ENCODE assay signal across 8 cellular contexts in genomic region chr16:74296465-74297295, GRCh38. TPM values are rescaled to one million over a fixed set of nuclear protein-coding genes. Genes with fewer than 3 reads are reported as not detected.
DNase-seq lines count a peak whose midpoint lies in the region; ATAC-seq and TF ChIP-seq lines count a peak whose summit lies in the region.

Gene PSMD7, plus strand, starts transcription at chr16:74296814. Its CDS starts 101 bp downstream, at chr16:74296915.

- peak within 1 kb of the TSS; percentile 75 for H3K4me3 ChIP-seq in suprapubic skin

- H3K27me3 ChIP-seq in suprapubic skin: no peaks in the 10 kb centered on the region

- no peak for TF ChIP-seq EP300 in suprapubic skin (IDR thresholded peaks at IDR 0.05)

- under 1% methylated on average over 33 of the region's 71 CpGs for WGBS in suprapubic skin

- POLR2A ChIA-PET in GM10248 (lab: Yijun Ruan, JAX): no interaction called here

- H3K9me3 ChIP-seq in suprapubic skin: peaks cover 2% of the 10 kb centered on the region

- DNase-seq in GM10248 (ENCODE audit: extremely low spot score) (peak; percentile 91), NCI-H1048 (lab: John Stamatoyannopoulos, UW) (peak; percentile 70), SKM-1 (lab: John Stamatoyannopoulos, UW; ENCODE audit: unreplicated experiment) (peak; percentile 90), glomerular endothelial cell (ENCODE audit: extremely low read depth, low read depth, low spot score) (peak; percentile 45), occipital lobe (lab: John Stamatoyannopoulos, UW) (peak; percentile 89), suprapubic skin (ENCODE audit: low spot score in 2 of 2) (peak; percentile 94 to 96)
- peak; percentile 89 to 93 for DNase-seq in activated naive CD4-positive, alpha-beta T cell treated with anti-CD3 and anti-CD28 coated beads, Interleukin-2, amount 50 U/mL, for 72 hours (ENCODE audit: low spot score in 2 of 2)

- TF ChIP-seq POLR2A in suprapubic skin (IDR thresholded peaks at IDR 0.05): peak in 1 of 2 donors; percentile 79

- peak within 1 kb of the TSS; percentile 92 for H3K27ac ChIP-seq in suprapubic skin

- CTCF ChIA-PET in GM10248 (lab: Yijun Ruan, JAX): interaction anchor here (1.0 to 4.0 kb wide), 6 partner anchors 9 to 153 kb away, joined by 3 to 38 read pairs (median 4); no protein-coding TSS in a partner anchor

- peaks cover 5% of the 10 kb centered on the region in 2 donors for H3K9me3 Mint-ChIP-seq in activated naive CD4-positive, alpha-beta T cell treated with anti-CD3 and anti-CD28 coated beads, Interleukin-2, amount 50 U/mL, for 72 hours

- TF ChIP-seq CTCF in GM10248 (IDR thresholded peaks at IDR 0.05; ENCODE audit: control extremely low read depth, extremely low read depth, low read depth, missing control alignments): no peak
- no peak for TF ChIP-seq CTCF in suprapubic skin (IDR thresholded peaks at IDR 0.05)

- H3K4me1 ChIP-seq in suprapubic skin: peaks cover 37% of the 10 kb centered on the region

- ATAC-seq in HG02588 (IDR thresholded peaks at IDR 0.05; ENCODE audit: unreplicated experiment): peak; percentile 97
- peak; percentile 93 to 96 for ATAC-seq in activated naive CD4-positive, alpha-beta T cell treated with anti-CD3 and anti-CD28 coated beads, Interleukin-2, amount 50 U/mL, for 72 hours

- peaks cover 26% of the 10 kb centered on the region for H3K36me3 ChIP-seq in suprapubic skin

- H3K36me3 Mint-ChIP-seq in activated naive CD4-positive, alpha-beta T cell treated with anti-CD3 and anti-CD28 coated beads, Interleukin-2, amount 50 U/mL, for 72 hours: peaks cover 31 to 35% of the 10 kb centered on the region in 2 donors

- peak within 1 kb of the TSS; percentile 98 to 100 for H3K27ac Mint-ChIP-seq in activated naive CD4-positive, alpha-beta T cell treated with anti-CD3 and anti-CD28 coated beads, Interleukin-2, amount 50 U/mL, for 72 hours

RNA-seq across cellular contexts. Expression of gene PSMD7, which starts in this region (rescaled TPM):
- 100 to 1,000 TPM; 102 to 144 TPM for total RNA-seq in activated naive CD4-positive, alpha-beta T cell treated with anti-CD3 and anti-CD28 coated beads, Interleukin-2, amount 50 U/mL, for 72 hours
- total RNA-seq in glomerular endothelial cell (81.8 and 82.1 TPM in 2 replicates), occipital lobe (43.4 TPM), suprapubic skin (10 to 100 TPM; 55.8 to 81.2 (median 77.0) TPM)

Comparison
In these comparisons a context has a peak if more than half of its experiments do, and no peak if none do; other contexts are left out.
1. Peak in every context shown above with its lines: DNase-seq, ATAC-seq, H3K4me3 ChIP-seq and H3K27ac ChIP-seq.
2. DNase-seq: peak in every context shown above with its lines; median percentile 95 in suprapubic skin; 91 in GM10248; 91 in activated naive CD4-positive, alpha-beta T cell treated with anti-CD3 and anti-CD28 coated beads, Interleukin-2, amount 50 U/mL, for 72 hours; 90 in SKM-1; 89 in occipital lobe; 70 in NCI-H1048; 45 in glomerular endothelial cell.